Comparison of ENCODE assay signal across 9 cellular contexts in the genomic region with DNA sequence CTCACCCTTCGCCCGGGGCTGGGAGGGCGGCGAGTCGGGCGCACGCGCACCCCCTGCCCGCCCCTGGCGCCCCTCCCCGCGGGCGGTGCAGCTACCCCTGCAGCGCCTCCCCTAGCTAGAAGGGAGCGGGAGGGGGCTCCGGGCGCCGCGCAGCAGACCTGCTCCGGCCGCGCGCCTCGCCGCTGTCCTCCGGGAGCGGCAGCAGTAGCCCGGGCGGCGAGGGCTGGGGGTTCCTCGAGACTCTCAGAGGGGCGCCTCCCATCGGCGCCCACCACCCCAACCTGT. TPM values are rescaled to one million over a fixed set of nuclear protein-coding genes. Genes with fewer than 3 reads are reported as not detected.
DNase-seq lines count a peak whose midpoint lies in the region; ATAC-seq and TF ChIP-seq lines count a peak whose summit lies in the region.
"Had no signal": no experiment of that assay in that cellular context is flagged by ENCODE, and none has a peak within 500 bp of the region (broad histone marks: within the 10 kb centered on the region; RNA-seq: fewer than 3 reads in every experiment).

A gene with protein sequence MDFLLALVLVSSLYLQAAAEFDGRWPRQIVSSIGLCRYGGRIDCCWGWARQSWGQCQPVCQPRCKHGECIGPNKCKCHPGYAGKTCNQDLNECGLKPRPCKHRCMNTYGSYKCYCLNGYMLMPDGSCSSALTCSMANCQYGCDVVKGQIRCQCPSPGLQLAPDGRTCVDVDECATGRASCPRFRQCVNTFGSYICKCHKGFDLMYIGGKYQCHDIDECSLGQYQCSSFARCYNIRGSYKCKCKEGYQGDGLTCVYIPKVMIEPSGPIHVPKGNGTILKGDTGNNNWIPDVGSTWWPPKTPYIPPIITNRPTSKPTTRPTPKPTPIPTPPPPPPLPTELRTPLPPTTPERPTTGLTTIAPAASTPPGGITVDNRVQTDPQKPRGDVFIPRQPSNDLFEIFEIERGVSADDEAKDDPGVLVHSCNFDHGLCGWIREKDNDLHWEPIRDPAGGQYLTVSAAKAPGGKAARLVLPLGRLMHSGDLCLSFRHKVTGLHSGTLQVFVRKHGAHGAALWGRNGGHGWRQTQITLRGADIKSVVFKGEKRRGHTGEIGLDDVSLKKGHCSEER (plus strand): TSS at position 148 of the 285 bp plus-strand sequence. CDS start 182 bp downstream, outside the sequence.

- H3K27ac ChIP-seq in GM23338 (ENCODE audit: low read depth) (no peak within 1 kb of the TSS), esophagus (ENCODE audit: low read depth in 2 of 2, low read length in 1 of 2) (peak within 1 kb of the TSS; percentile 52 to 62)
- H3K27ac ChIP-seq: epithelial cell of prostate had no signal

- H3K9me3 ChIP-seq in esophagus (ENCODE audit: control insufficient read depth in 2 of 2, insufficient read depth in 1 of 2, low read depth in 1 of 2, low read length in 1 of 2) (no peaks in the 10 kb centered on the region), T-helper 17 cell (ENCODE audit: control insufficient read depth, low read length, poor library complexity, severe bottlenecking) (no peaks in the 10 kb centered on the region)

- H3K36me3 Mint-ChIP-seq in GM23338 (ENCODE audit: low read depth) (no peaks in the 10 kb centered on the region; the same call in 2 of the 3 replicates), nephron progenitor cell (ENCODE audit: low read depth) (no peaks in the 10 kb centered on the region), T-helper 17 cell (ENCODE audit: low read depth) (no peaks in the 10 kb centered on the region)

- peak; percentile 42 for DNase-seq in GM23338 (ENCODE audit: low spot score)
- peak; percentile 74 for DNase-seq in NCI-H345 (lab: John Stamatoyannopoulos, UW)
- peak; percentile 69 for DNase-seq in nephron progenitor cell
- no peak for DNase-seq in SIG-M5 treated with dmso at 0.1 percent for 504 hours (lab: John Stamatoyannopoulos, UW; ENCODE audit: unreplicated experiment)
- DNase-seq in T-helper 17 cell = no peak
- no peak for DNase-seq in activated naive CD4-positive, alpha-beta T cell treated with anti-CD3 and anti-CD28 coated beads, Interleukin-2, amount 50 U/mL, for 16 hours

- no peaks in the 10 kb centered on the region for H3K79me2 ChIP-seq in GM23338 (replicated peaks; ENCODE audit: insufficient read depth)

- ATAC-seq in GM23338 (peak; percentile 64), T-helper 17 cell (no peak)

- no peaks in the 10 kb centered on the region for H3F3A ChIP-seq in GM23338 (replicated peaks; ENCODE audit: low read depth)

- H3K4me2 ChIP-seq in GM23338 = peak within 1 kb of the TSS; percentile 95

- peaks cover 30% of the 10 kb centered on the region for H3K4me1 ChIP-seq in GM23338 (ENCODE audit: insufficient read depth)
- H3K4me1 ChIP-seq in esophagus (ENCODE audit: control insufficient read depth in 2 of 2, insufficient read depth in 2 of 2, low read length in 1 of 2) = peaks cover 0 to 5% of the 10 kb centered on the region in 2 donors

- H3K27me3 ChIP-seq in GM23338 (ENCODE audit: insufficient read depth) (peaks cover 59% of the 10 kb centered on the region), esophagus (ENCODE audit: control insufficient read depth in 1 of 2, insufficient read depth in 2 of 2, low read length in 2 of 2) (peaks cover 0 to 2% of the 10 kb centered on the region in 2 donors)

- H3K4me3 ChIP-seq in GM12875 (ENCODE audit: low read depth, low read length) (peak within 1 kb of the TSS; percentile 95), GM23338 (peak within 1 kb of the TSS; percentile 79), esophagus (ENCODE audit: low read depth in 1 of 2, low read length in 2 of 2) (peak within 1 kb of the TSS; percentile 63)

- H3K4me3 Mint-ChIP-seq in GM23338 = peak within 1 kb of the TSS; percentile 80
- H3K4me3 Mint-ChIP-seq in nephron progenitor cell = peak within 1 kb of the TSS; percentile 81
- H3K4me3 Mint-ChIP-seq in T-helper 17 cell = no peak within 1 kb of the TSS

- H2AFZ ChIP-seq in GM23338 = peak within 1 kb of the TSS; percentile 99

- H3K36me3 ChIP-seq in GM23338 (ENCODE audit: insufficient read depth) (no peaks in the 10 kb centered on the region), esophagus (ENCODE audit: control insufficient read depth in 2 of 2, insufficient read depth in 2 of 2, low read length in 1 of 2) (no peaks in the 10 kb centered on the region)

- no peaks in the 10 kb centered on the region for H4K20me1 ChIP-seq in GM23338 (replicated peaks; ENCODE audit: insufficient read depth)

- H3K27ac Mint-ChIP-seq in GM23338 = no peak within 1 kb of the TSS
- H3K27ac Mint-ChIP-seq in nephron progenitor cell = no peak within 1 kb of the TSS
- no peak within 1 kb of the TSS for H3K27ac Mint-ChIP-seq in T-helper 17 cell

- WGBS in esophagus, 2 donors = 2% methylated on average over 28 to 34 of the region's 34 CpGs

- H3K27me3 Mint-ChIP-seq in GM23338 (ENCODE audit: insufficient read depth, low read depth, poor library complexity) = peaks cover 39% of the 10 kb centered on the region
- H3K27me3 Mint-ChIP-seq in nephron progenitor cell (ENCODE audit: low read depth, poor library complexity) = peaks cover 96% of the 10 kb centered on the region
- H3K27me3 Mint-ChIP-seq in T-helper 17 cell = peaks cover 63% of the 10 kb centered on the region

- H3K9me2 ChIP-seq in GM23338 (ENCODE audit: insufficient read depth) = no peaks in the 10 kb centered on the region

- H3K9me3 Mint-ChIP-seq in GM23338 = no peaks in the 10 kb centered on the region
- H3K9me3 Mint-ChIP-seq in nephron progenitor cell = no peaks in the 10 kb centered on the region

- H3K4me1 Mint-ChIP-seq in GM23338 (peaks cover 28% of the 10 kb centered on the region), nephron progenitor cell (peaks cover 8% of the 10 kb centered on the region), T-helper 17 cell (no peaks in the 10 kb centered on the region)

- TF ChIP-seq CTCF in GM12875 (IDR thresholded peaks at IDR 0.05; ENCODE audit: borderline replicate concordance, insufficient read depth, low read depth, low read length) (no peak), GM23338 (conservative IDR thresholded peaks at IDR 0.05; ENCODE audit: low read depth in 2 of 2) (no peak), nephron progenitor cell (IDR thresholded peaks at IDR 0.05) (no peak)

TF ChIP-seq in GM23338, 12 proteins besides CTCF, POLR2A, EP300 and RAD21 (continues in another document):
- TF ChIP-seq POLR2AphosphoS5 (IDR thresholded peaks at IDR 0.05; ENCODE audit: low read depth) (no peak), REST (IDR thresholded peaks at IDR 0.05; ENCODE audit: unreplicated experiment) (no peak), NANOG (IDR thresholded peaks at IDR 0.05; ENCODE audit: borderline replicate concordance) (no peak), ZNF331 (CRISPR knock-in tag; IDR thresholded peaks at IDR 0.05; ENCODE audit: low read depth) (no peak), JUNB (IDR thresholded peaks at IDR 0.05; ENCODE audit: unreplicated experiment) (no peak), ZNF114 (CRISPR knock-in tag; IDR thresholded peaks at IDR 0.05) (no peak), EZH2phosphoT487 (IDR thresholded peaks at IDR 0.05; ENCODE audit: unreplicated experiment) (no peak)
- TF ChIP-seq, protein P1, sequence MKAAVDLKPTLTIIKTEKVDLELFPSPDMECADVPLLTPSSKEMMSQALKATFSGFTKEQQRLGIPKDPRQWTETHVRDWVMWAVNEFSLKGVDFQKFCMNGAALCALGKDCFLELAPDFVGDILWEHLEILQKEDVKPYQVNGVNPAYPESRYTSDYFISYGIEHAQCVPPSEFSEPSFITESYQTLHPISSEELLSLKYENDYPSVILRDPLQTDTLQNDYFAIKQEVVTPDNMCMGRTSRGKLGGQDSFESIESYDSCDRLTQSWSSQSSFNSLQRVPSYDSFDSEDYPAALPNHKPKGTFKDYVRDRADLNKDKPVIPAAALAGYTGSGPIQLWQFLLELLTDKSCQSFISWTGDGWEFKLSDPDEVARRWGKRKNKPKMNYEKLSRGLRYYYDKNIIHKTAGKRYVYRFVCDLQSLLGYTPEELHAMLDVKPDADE (IDR thresholded peaks at IDR 0.05) = no peak

RNA-seq across cellular contexts. Expression of the gene that starts here (rescaled TPM):
- 1.4 and 3.1 TPM in 2 replicates for total RNA-seq in GM23338 (2014; rRNA removed; shearing (Covaris generic))
- 1.4 and 1.9 TPM in 2 replicates for polyA plus RNA-seq in GM23338 (2016; fragmentation: Nextera tagmentation; extraction: Ambion mirVana)
- 10 to 100 TPM; 11.2 to 15.6 TPM for polyA plus RNA-seq in esophagus
- not detected for total RNA-seq in T-helper 17 cell

Comparison
In these comparisons a context has a peak if more than half of its experiments do, and no peak if none do; other contexts are left out.
1. DNase-seq: peak in GM23338 (single experiment), NCI-H345 (single experiment) and nephron progenitor cell (single experiment); none in SIG-M5 treated with dmso at 0.1 percent for 504 hours (single experiment), T-helper 17 cell (0 of 3) and activated naive CD4-positive, alpha-beta T cell treated with anti-CD3 and anti-CD28 coated beads, Interleukin-2, amount 50 U/mL, for 16 hours (single experiment).
2. Peak in every context shown above with its lines, with median percentiles within 50 percentile points of each other: H3K4me3 ChIP-seq.